In the genomic region with DNA sequence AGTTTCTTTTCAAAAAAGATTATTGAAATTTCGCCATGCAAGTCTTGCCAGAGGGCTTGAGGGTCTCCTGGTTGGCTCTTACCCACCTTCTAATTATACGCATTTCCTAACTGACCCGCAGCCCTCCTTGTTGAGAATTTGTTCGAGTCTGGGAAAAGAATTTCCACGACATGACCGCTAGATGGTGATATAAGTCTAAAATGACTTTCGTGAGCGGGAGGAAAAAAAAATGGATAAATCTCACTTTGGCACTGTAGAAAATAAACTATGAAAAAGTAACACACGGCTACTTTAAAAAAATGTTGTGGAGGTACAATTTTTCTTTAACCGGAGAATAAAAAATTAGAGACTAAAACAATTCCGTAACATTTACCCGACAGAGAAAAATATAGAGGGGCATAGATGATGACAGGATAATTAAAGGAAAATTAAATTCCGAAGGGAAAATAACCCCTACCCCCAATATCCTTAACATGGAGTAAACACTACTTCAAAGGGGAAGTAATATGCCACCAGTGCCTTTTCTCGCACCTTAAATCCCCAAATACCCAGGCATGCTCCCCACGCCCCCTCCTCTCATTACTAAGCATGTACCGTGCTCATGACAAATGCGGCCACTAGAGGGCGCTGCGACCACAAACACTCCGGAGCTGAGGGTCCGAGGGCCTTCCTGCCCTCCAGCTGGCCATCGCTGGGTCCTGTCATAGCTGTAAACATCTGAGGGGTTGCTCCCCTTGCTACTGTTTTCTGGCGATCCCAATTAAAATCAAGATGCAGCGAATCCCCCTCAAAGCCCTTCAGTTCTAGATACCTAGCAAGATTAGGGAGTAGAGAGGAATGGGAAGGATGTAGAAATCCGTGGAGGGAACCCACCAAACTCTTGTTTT, we compare ENCODE assay signal across 8 cellular contexts.
DNase-seq lines count a peak whose midpoint lies in the region; ATAC-seq and TF ChIP-seq lines count a peak whose summit lies in the region.

No MANE protein-coding gene starts in this region.

- no peaks in the 10 kb centered on the region for H3K9me3 ChIP-seq in BLaER1
- no peaks in the 10 kb centered on the region for H3K9me3 ChIP-seq in HUES48 (ENCODE audit: control insufficient read depth, insufficient read depth, low read length)
- H3K9me3 ChIP-seq in adrenal gland (replicated peaks in 1 of 3) = no peaks in the 10 kb centered on the region
- no peaks in the 10 kb centered on the region for H3K9me3 ChIP-seq in right cardiac atrium (ENCODE audit: control insufficient read depth, low read length)
- H3K9me3 ChIP-seq in sigmoid colon = no peaks in the 10 kb centered on the region

- no peaks in the 10 kb centered on the region for H3K27me3 ChIP-seq in BLaER1
- H3K27me3 ChIP-seq in HUES48 (ENCODE audit: control insufficient read depth, insufficient read depth, low read length) = no peaks in the 10 kb centered on the region; the same call in 1 of the 2 replicates
- H3K27me3 ChIP-seq in adrenal gland = no peaks in the 10 kb centered on the region
- H3K27me3 ChIP-seq in right cardiac atrium (ENCODE audit: control insufficient read depth, insufficient read depth) = no peaks in the 10 kb centered on the region
- peaks cover 0 to 11% (median 0%) of the 10 kb centered on the region in 3 donors for H3K27me3 ChIP-seq in sigmoid colon

- TF ChIP-seq CTCF in adrenal gland (IDR thresholded peaks at IDR 0.05) (peak; percentile 64 to 92 (median 80)), sigmoid colon (IDR thresholded peaks at IDR 0.05) (peak; percentile 17 to 67 (median 56))

- intact Hi-C loops in adrenal gland (cut with DNase I) = loop anchor here (5.0 to 10.0 kb wide), 3 partner anchors 55 to 1047 kb away; no protein-coding TSS in a partner anchor
- intact Hi-C loops in right cardiac atrium (cut with DNase I) = loop anchor here (2.0 to 10.0 kb wide), 4 partner anchors 51 to 1047 kb away; no protein-coding TSS in a partner anchor
- intact Hi-C loops in sigmoid colon (cut with DNase I) = loop anchor here (2.0 to 5.0 kb wide), 2 partner anchors 285 to 1049 kb away; no protein-coding TSS in a partner anchor

- ATAC-seq in GM18907 (IDR thresholded peaks at IDR 0.05; ENCODE audit: unreplicated experiment) (peak; percentile 77), right cardiac atrium (peak; percentile 53 to 73), HG03097 (IDR thresholded peaks at IDR 0.05; ENCODE audit: low FRiP score, unreplicated experiment) (no peak)

- H3K36me3 ChIP-seq in BLaER1 = no peaks in the 10 kb centered on the region
- H3K36me3 ChIP-seq in HUES48 (ENCODE audit: control insufficient read depth, insufficient read depth, low read length) = no peaks in the 10 kb centered on the region
- no peaks in the 10 kb centered on the region for H3K36me3 ChIP-seq in adrenal gland (replicated peaks in 1 of 2)
- H3K36me3 ChIP-seq in sigmoid colon = no peaks in the 10 kb centered on the region

- DNase-seq in NOMO-1 treated with DMSO at 0.1 percent for 48 hours (lab: John Stamatoyannopoulos, UW; ENCODE audit: unreplicated experiment) = peak; percentile 52
- DNase-seq in adrenal gland = peak; percentile 41 to 85 (median 67)
- peak; percentile 47 to 83 (median 79) for DNase-seq in right cardiac atrium
- no peak for DNase-seq in sigmoid colon

- no peak for TF ChIP-seq EP300 in sigmoid colon (IDR thresholded peaks at IDR 0.05)

- H3K27ac ChIP-seq in BLaER1 = no peak overlapping the region
- H3K27ac ChIP-seq in HUES48 (ENCODE audit: low read depth, low read length) = no peak overlapping the region
- H3K27ac ChIP-seq in adrenal gland = no peak overlapping the region
- H3K27ac ChIP-seq in right cardiac atrium (ENCODE audit: low read length) = no peak overlapping the region
- no peak overlapping the region for H3K27ac ChIP-seq in sigmoid colon

- H3K9ac ChIP-seq in BLaER1 = no peak overlapping the region
- H3K9ac ChIP-seq in HUES48 (ENCODE audit: low read depth, low read length) = no peak overlapping the region

- H4K20me1 ChIP-seq in BLaER1 = no peaks in the 10 kb centered on the region

- 3 to 6% (median 4%) methylated on average over 24 to 25 of the region's 25 CpGs for WGBS in adrenal gland, 4 donors
- 4% methylated on average over 25 of the region's 25 CpGs for WGBS in right cardiac atrium
- WGBS in sigmoid colon, 2 donors = 4% methylated on average over 25 of the region's 25 CpGs

- H3K4me2 ChIP-seq in BLaER1 = peak overlapping the region; percentile 49

- H3K4me1 ChIP-seq in BLaER1 (no peaks in the 10 kb centered on the region), HUES48 (ENCODE audit: control insufficient read depth, insufficient read depth, low read length) (no peaks in the 10 kb centered on the region; the same call in 1 of the 2 replicates), adrenal gland (replicated peaks in 1 of 2) (peaks cover 0 to 8% of the 10 kb centered on the region in 2 donors), right cardiac atrium (ENCODE audit: control insufficient read depth, insufficient read depth, low read length) (no peaks in the 10 kb centered on the region), sigmoid colon (peaks cover 0 to 7% (median 5%) of the 10 kb centered on the region in 4 donors)

- TF ChIP-seq POLR2A in adrenal gland (IDR thresholded peaks at IDR 0.05) (no peak), sigmoid colon (IDR thresholded peaks at IDR 0.05) (no peak)

- H3K4me3 ChIP-seq in BLaER1 = no peak overlapping the region
- H3K4me3 ChIP-seq in HUES48 (ENCODE audit: low read depth, low read length) = peak overlapping the region; percentile 60
- H3K4me3 ChIP-seq in adrenal gland = peak overlapping the region in 1 of 4 donors; percentile 44
- peak overlapping the region; percentile 16 for H3K4me3 ChIP-seq in right cardiac atrium (ENCODE audit: low read length)
- H3K4me3 ChIP-seq in sigmoid colon = peak overlapping the region in 1 of 4 donors; percentile 26
